In the genomic region with DNA sequence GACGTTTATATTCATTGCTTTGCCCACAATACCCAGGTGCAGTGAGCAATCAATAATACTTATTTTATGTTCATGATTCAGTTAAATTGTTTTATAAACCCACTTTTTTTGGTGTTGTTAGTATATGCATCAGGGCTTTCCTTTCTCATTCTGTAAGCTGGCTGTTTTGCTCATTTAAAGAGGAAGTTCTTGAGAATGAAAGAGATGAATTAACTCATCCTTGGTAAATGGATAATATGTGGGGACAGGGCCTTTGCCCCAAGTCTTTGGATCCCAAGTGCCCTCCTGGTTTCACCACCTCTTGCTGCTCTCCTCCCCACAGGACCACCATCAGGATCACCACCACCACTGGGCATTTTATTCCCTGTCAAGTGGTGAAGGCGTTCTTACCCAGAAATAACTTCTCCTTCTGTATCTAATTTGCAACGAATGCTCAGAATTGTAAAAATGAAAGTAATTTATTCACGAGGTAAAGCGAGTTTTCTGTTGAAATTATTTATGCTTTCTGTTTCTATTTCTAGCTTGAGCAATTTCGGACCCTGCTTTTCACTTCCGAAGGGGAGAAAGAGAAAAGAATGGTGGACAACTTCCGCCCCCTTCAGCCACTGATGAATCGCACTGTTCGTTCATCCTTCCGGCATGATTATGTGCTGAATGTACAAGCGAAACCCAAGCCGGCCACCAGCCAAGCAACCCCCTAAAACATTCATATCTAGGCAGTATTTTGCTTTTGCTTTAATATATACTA, we compare ENCODE assay signal across 9 cellular contexts. TPM values are rescaled to one million over a fixed set of nuclear protein-coding genes. Genes with fewer than 3 reads are reported as not detected.
DNase-seq lines count a peak whose midpoint lies in the region; ATAC-seq and TF ChIP-seq lines count a peak whose summit lies in the region.
"Had no signal": no experiment of that assay in that cellular context is flagged by ENCODE, and none has a peak within 500 bp of the region (broad histone marks: within the 10 kb centered on the region; RNA-seq: fewer than 3 reads in every experiment).

No MANE protein-coding gene starts in this region.

- peaks cover 7% of the 10 kb centered on the region; the same call in 1 of the 2 replicates for H3K4me1 ChIP-seq in MM.1S (ENCODE audit: low read length)

- peak; percentile 67 for ATAC-seq in GM18858 (IDR thresholded peaks at IDR 0.05; ENCODE audit: unreplicated experiment)
- peak; percentile 93 for ATAC-seq in GM21723 (IDR thresholded peaks at IDR 0.05; ENCODE audit: unreplicated experiment)

- peaks cover 18% of the 10 kb centered on the region for H3K36me3 Mint-ChIP-seq in mesothelial cell of epicardium

- peak overlapping the region; percentile 57 for H3K4me3 ChIP-seq in MM.1S (ENCODE audit: low read length)

- intact Hi-C loops in cardiac septum (cut with DNase I) = no loop called here

- peak overlapping the region; percentile 19 for H3K27ac Mint-ChIP-seq in mesothelial cell of epicardium

- no peaks in the 10 kb centered on the region for H3K27me3 Mint-ChIP-seq in mesothelial cell of epicardium (ENCODE audit: low read depth)

- H3K4me3 Mint-ChIP-seq in mesothelial cell of epicardium = no peak overlapping the region

- H3K27ac ChIP-seq in MM.1S (ENCODE audit: low read length) = peak overlapping the region; percentile 80

- TF ChIP-seq CTCF in MM.1S (IDR thresholded peaks at IDR 0.05; ENCODE audit: low read length) = no peak
- TF ChIP-seq CTCF in mesothelial cell of epicardium (IDR thresholded peaks at IDR 0.05; ENCODE audit: unreplicated experiment) = no peak

- no peaks in the 10 kb centered on the region for H3K79me2 ChIP-seq in MM.1S (ENCODE audit: low read length)

- H3K4me1 Mint-ChIP-seq in mesothelial cell of epicardium = no peaks in the 10 kb centered on the region

- peak; percentile 74 for DNase-seq in MM.1S
- DNase-seq in mesothelial cell of epicardium (ENCODE audit: low spot score in 2 of 2, unreplicated experiment in 2 of 2) = no peak
- DNase-seq in SHP77 (lab: John Stamatoyannopoulos, UW) = no peak
- no peak for DNase-seq in T-helper 9 cell
- DNase-seq in cardiac septum (ENCODE audit: low spot score) = no peak
- no peak for DNase-seq in AG20443 (ENCODE audit: low spot score)
- DNase-seq: occipital lobe had no signal

- no peaks in the 10 kb centered on the region for H3K27me3 ChIP-seq in MM.1S (replicated peaks; ENCODE audit: insufficient read depth, low read length)

- H3F3A ChIP-seq in MM.1S (ENCODE audit: insufficient read depth, low read length) = peaks cover 6% of the 10 kb centered on the region; the same call in 1 of the 2 replicates

- H3K36me3 ChIP-seq in MM.1S (replicated peaks; ENCODE audit: insufficient read depth, low read length) = no peaks in the 10 kb centered on the region

- no peaks in the 10 kb centered on the region for H3K9me2 ChIP-seq in MM.1S (replicated peaks; ENCODE audit: insufficient read depth, low read length)

- H2AFZ ChIP-seq in MM.1S (ENCODE audit: low read length) = peak overlapping the region; percentile 76

- peak overlapping the region; percentile 57; the same call in 1 of the 2 replicates for H3K4me2 ChIP-seq in MM.1S (ENCODE audit: low read depth, low read length)

- H3K9ac ChIP-seq in MM.1S (ENCODE audit: low read length) = peak overlapping the region; percentile 51; the same call in 1 of the 2 replicates

- no peaks in the 10 kb centered on the region for H4K20me1 ChIP-seq in MM.1S (ENCODE audit: insufficient read depth, low read length)

- peaks cover 8% of the 10 kb centered on the region for H3K9me3 Mint-ChIP-seq in mesothelial cell of epicardium

- no peaks in the 10 kb centered on the region for H3K9me3 ChIP-seq in MM.1S (replicated peaks; ENCODE audit: insufficient read depth, low read length)

RNA-seq across cellular contexts. Expression of gene ZRSR2, which starts 8.1 kb away (rescaled TPM):
- total RNA-seq in mesothelial cell of epicardium (20.4 to 22.4 TPM (median 21.5 TPM) in 3 replicates), cardiac septum (10.7 TPM)

RNA-seq across cellular contexts. Expression of gene CA5B, which starts 44.1 kb away (rescaled TPM):
- 24.0 to 25.3 TPM (median 24.7 TPM) in 3 replicates for total RNA-seq in mesothelial cell of epicardium
- total RNA-seq in cardiac septum = 4.5 TPM
